In genomic region chr14:49688701-49689030, GRCh38 we compare ENCODE assay signal across 9 cellular contexts. TPM values are rescaled to one million over a fixed set of nuclear protein-coding genes. Genes with fewer than 3 reads are reported as not detected.
DNase-seq lines count a peak whose midpoint lies in the region; ATAC-seq, FAIRE-seq and TF ChIP-seq lines count a peak whose summit lies in the region.
"Had no signal": no experiment of that assay in that cellular context is flagged by ENCODE, and none has a peak within 500 bp of the region (broad histone marks: within the 10 kb centered on the region; RNA-seq: fewer than 3 reads in every experiment).

No MANE protein-coding gene starts in this region.

- CTCF ChIA-PET in K562 (lab: Yijun Ruan, JAX; ENCODE audit: low intra/inter-chr PET ratio) = no interaction called here

- POLR2A ChIA-PET in K562 (lab: Yijun Ruan, JAX) = interaction anchor here (0.6 to 3.2 kb wide), 3 partner anchors 57 to 270 kb away, joined by 3 to 20 read pairs (median 3); partner anchors contain the start of gene KLHDC2

- peaks cover 21 to 33% (median 27%) of the 10 kb centered on the region in 3 donors for H3K4me1 Mint-ChIP-seq in naive B cell

- no TSS peak for BruUV-seq in K562 (replicated peaks; lab: Mats Ljungman, UMichigan)

- H3K27ac ChIP-seq in right cardiac atrium (ENCODE audit: low read length) = no peak overlapping the region
- H3K27ac ChIP-seq in K562 (ENCODE audit: extremely low read depth, low read depth, low read length) = peak overlapping the region; percentile 88
- H3K27ac ChIP-seq in uterus = peak overlapping the region; percentile 83 to 86

- TF ChIP-seq CTCF in K562 (IDR thresholded peaks at IDR 0.05 in 2 of 3, conservative IDR thresholded peaks at IDR 0.05 in 1 of 3; ENCODE audit: insufficient read depth in 2 of 3, low read depth in 1 of 3, low read length in 3 of 3) (no peak), uterus (IDR thresholded peaks at IDR 0.05) (no peak)

- peak overlapping the region in 1 of 2 experiments; percentile 79; a peak in 2 of 4 replicates for H3K9ac ChIP-seq in K562 (ENCODE audit: insufficient read depth in 1 of 2, low read depth in 2 of 2, low read length in 2 of 2)

- H3K4me3 Mint-ChIP-seq in naive B cell = peak overlapping the region; percentile 85 to 94 (median 88)

- ATAC-seq in right cardiac atrium = no peak
- ATAC-seq in left cardiac atrium = no peak
- no peak for ATAC-seq in K562
- no peak for ATAC-seq in naive B cell (ENCODE audit: low read depth in 2 of 2)
- no peak for ATAC-seq in HG03378 (IDR thresholded peaks at IDR 0.05; ENCODE audit: unreplicated experiment)

- no peak for TF ChIP-seq EP300 in K562 (IDR thresholded peaks at IDR 0.05; ENCODE audit: low read length)

- 89% methylated on average over 8 of the region's 8 CpGs for WGBS in right cardiac atrium
- 65% methylated on average over 6 of the region's 8 CpGs for WGBS in K562 (ENCODE audit: insufficient coverage, low coverage, missing lambda C conversion rate)

- no peaks in the 10 kb centered on the region for H3K27me3 Mint-ChIP-seq in naive B cell

- DNase-seq in right cardiac atrium (no peak), left cardiac atrium (no peak), K562 (ENCODE audit: extremely low read depth in 1 of 4, low spot score in 3 of 4) (no peak), naive B cell (no peak), uterus (no peak), LoVo (ENCODE audit: low spot score) (no peak), NCI-H2081 (lab: John Stamatoyannopoulos, UW) (no peak)

- H3K9me1 ChIP-seq in K562 (ENCODE audit: control insufficient read depth, insufficient read depth, low read length) = peaks cover 3% of the 10 kb centered on the region

- TF ChIP-seq POLR2A in K562 (conservative IDR thresholded peaks at IDR 0.05) (no peak), uterus (IDR thresholded peaks at IDR 0.05) (no peak)

- TF ChIP-seq RAD21 in K562 (CRISPR knock-in tag; conservative IDR thresholded peaks at IDR 0.05 in 1 of 2, IDR thresholded peaks at IDR 0.05 in 1 of 2) = no peak

- H3K36me3 ChIP-seq in K562 (ENCODE audit: control insufficient read depth, insufficient read depth, low read length) = peaks cover 9% of the 10 kb centered on the region
- no peaks in the 10 kb centered on the region for H3K36me3 ChIP-seq in uterus

- no peaks in the 10 kb centered on the region for H3K9me3 ChIP-seq in right cardiac atrium (ENCODE audit: control insufficient read depth, low read length)
- no peaks in the 10 kb centered on the region for H3K9me3 ChIP-seq in K562 (replicated peaks; ENCODE audit: control insufficient read depth, insufficient read depth, low read depth, low read length)
- H3K9me3 ChIP-seq in uterus = no peaks in the 10 kb centered on the region

- H3K27me3 ChIP-seq in right cardiac atrium (ENCODE audit: control insufficient read depth, insufficient read depth) (no peaks in the 10 kb centered on the region), K562 (ENCODE audit: control insufficient read depth in 2 of 2, insufficient read depth in 2 of 2, low read length in 2 of 2) (no peaks in the 10 kb centered on the region), uterus (no peaks in the 10 kb centered on the region)

- peak overlapping the region; percentile 71 for H3K4me3 ChIP-seq in right cardiac atrium (ENCODE audit: low read length)
- H3K4me3 ChIP-seq in K562 = no peak overlapping the region
- H3K4me3 ChIP-seq in uterus = peak overlapping the region in 1 of 2 donors; percentile 73

- H3K36me3 Mint-ChIP-seq in naive B cell = no peaks in the 10 kb centered on the region

- in situ Hi-C loops in K562 (cut with MboI) = loop anchor here (5.0 kb wide), 1 partner anchor 79 kb away; the partner anchor contains the start of gene KLHDC2

- peaks cover 2% of the 10 kb centered on the region for H3K4me1 ChIP-seq in right cardiac atrium (ENCODE audit: control insufficient read depth, insufficient read depth, low read length)
- H3K4me1 ChIP-seq in K562 (replicated peaks in 1 of 2; ENCODE audit: control insufficient read depth in 2 of 2, insufficient read depth in 2 of 2, low read length in 2 of 2) = peaks cover 14 to 19% of the 10 kb centered on the region in 2 experiments; a peak in 4 of 5 replicates
- peaks cover 0 to 3% of the 10 kb centered on the region in 2 donors for H3K4me1 ChIP-seq in uterus

- peaks cover 40% of the 10 kb centered on the region for H3K79me2 ChIP-seq in K562 (ENCODE audit: control insufficient read depth, insufficient read depth, low read length)

- no peaks in the 10 kb centered on the region for H3K9me3 Mint-ChIP-seq in naive B cell

- H3K27ac Mint-ChIP-seq in naive B cell = peak overlapping the region in 1 of 6 donors; percentile 86

- FAIRE-seq in K562 (lab: Jason Lieb, UNC) = no peak
- FAIRE-seq: G401.6 had no signal

- intact Hi-C loops in right cardiac atrium (cut with DNase I) (no loop called here), left cardiac atrium (cut with DNase I) (no loop called here), K562 (cut with micrococcal nuclease) (loop anchor here (2.0 kb wide), 1 partner anchor 54 kb away; the partner anchor contains the start of gene DNAAF2), uterus (cut with DNase I; ENCODE audit: low total_unique reads) (no loop called here)

- no peaks in the 10 kb centered on the region for H4K20me1 ChIP-seq in K562 (replicated peaks; ENCODE audit: control insufficient read depth, insufficient read depth, low read length)

- peak overlapping the region; percentile 81 for H3K4me2 ChIP-seq in K562 (ENCODE audit: insufficient read depth, low read length)

- H2AFZ ChIP-seq in K562 (ENCODE audit: low read depth, low read length) = peak overlapping the region; percentile 94

RNA-seq across cellular contexts. Expression of gene POLE2, which starts 0.7 kb away (rescaled TPM):
- total RNA-seq in right cardiac atrium = 1 to 10 TPM in 3 of 4 donors, under 1 TPM in 1; 0.59 to 2.0 (median 1.6) TPM
- 0.81 TPM for polyA plus RNA-seq in right cardiac atrium
- 1 to 10 TPM; 1.0 to 1.2 TPM for total RNA-seq in left cardiac atrium
- 73.6 and 144 TPM in 2 replicates for total RNA-seq in K562 (2011; cell fraction: chromatin; rRNA removed; ENCODE audit: low replicate concordance)
- 36.7 and 47.6 TPM in 2 replicates for total RNA-seq in K562 (2011; cell fraction: nucleolus; rRNA removed)
- 69.2 and 76.6 TPM in 2 replicates for total RNA-seq in K562 (2011; cell fraction: nucleoplasm; rRNA removed)
- total RNA-seq in K562 (2014; rRNA removed) = 30.7 and 32.2 TPM in 2 replicates
- 61.6 and 65.8 TPM in 2 replicates for total RNA-seq in K562 (2014; rRNA removed; fragmentation: Illumina TruSeq; extraction: Trizol)
- 49.7 and 54.6 TPM in 2 replicates for total RNA-seq in K562 (2015; rRNA removed; fragmentation: Illumina TruSeq; extraction: Trizol)
- total RNA-seq in K562 (2021) = 34.6 and 37.7 TPM in 2 replicates
- polyA plus RNA-seq in K562 (2011; rRNA removed) = 60.1 and 78.4 TPM in 2 replicates
- 29.5 and 40.5 TPM in 2 replicates for polyA plus RNA-seq in K562 (2011; cell fraction: cytosol; rRNA removed)
- 57.2 and 73.1 TPM in 2 replicates for polyA plus RNA-seq in K562 (2011; cell fraction: nucleus; rRNA removed)
- polyA plus RNA-seq in K562 (2012) = 23.4 and 36.2 TPM in 2 replicates
- polyA plus RNA-seq in K562 (2014; fragmentation: Illumina TruSeq; extraction: Trizol) = 56.4 and 70.8 TPM in 2 replicates
- 10 to 100 TPM; 53.8 to 55.4 TPM for polyA plus RNA-seq in K562 (2014; fragmentation: Nextera tagmentation; extraction: Ambion mirVana)
- polyA plus RNA-seq in K562 (2014; rRNA removed) = 55.5 and 64.9 TPM in 2 replicates
- polyA minus RNA-seq in K562 (2011; rRNA and poly(A)+ RNA removed) = 52.4 and 56.8 TPM in 2 replicates
- polyA minus RNA-seq in K562 (2011; cell fraction: cytosol; rRNA and poly(A)+ RNA removed) = 10.1 and 12.4 TPM in 2 replicates
- polyA minus RNA-seq in K562 (2011; cell fraction: nucleus; rRNA and poly(A)+ RNA removed) = 29.9 and 36.2 TPM in 2 replicates
- 1 to 10 TPM in 4 of 6 donors, under 1 TPM in 2; 0.34 to 4.7 (median 1.2) TPM for polyA plus RNA-seq in naive B cell (ENCODE audit: low read depth in 6 of 6)
- 10 to 100 TPM in 2 of 4 donors, 1 to 10 TPM in 2; 1.8 to 35.5 (median 14.1) TPM for total RNA-seq in uterus

RNA-seq across cellular contexts. Expression of gene KLHDC1, which starts 4.3 kb away (rescaled TPM):
- total RNA-seq in right cardiac atrium (10 to 100 TPM; 10.4 to 14.5 (median 12.1) TPM), left cardiac atrium (10 to 100 TPM in 1 of 2 donors, 1 to 10 TPM in 1; 6.5 to 11.8 TPM), K562 (2014; rRNA removed) (0.08 and 0.41 TPM in 2 replicates), K562 (2014; rRNA removed; fragmentation: Illumina TruSeq; extraction: Trizol) (0.10 and 0.15 TPM in 2 replicates), K562 (2015; rRNA removed; fragmentation: Illumina TruSeq; extraction: Trizol) (0.11 and 0.19 TPM in 2 replicates), K562 (2021) (0.22 TPM in 2 replicates), uterus (10 to 100 TPM in 3 of 4 donors, 1 to 10 TPM in 1; 2.6 to 35.3 (median 27.1) TPM)
- polyA plus RNA-seq in right cardiac atrium (5.3 TPM), K562 (2011; rRNA removed) (0.20 TPM in 2 replicates), K562 (2014; fragmentation: Illumina TruSeq; extraction: Trizol) (0.18 and 0.19 TPM in 2 replicates), K562 (2014; fragmentation: Nextera tagmentation; extraction: Ambion mirVana) (under 1 TPM; 0.08 to 0.20 TPM), K562 (2014; rRNA removed) (0.11 and 0.34 TPM in 2 replicates), naive B cell (ENCODE audit: low read depth in 6 of 6) (1 to 10 TPM in 5 of 6 donors, not detected in 1; 2.4 to 4.7 (median 3.1) TPM)
- total RNA-seq in K562 (2011; cell fraction: chromatin; rRNA removed; ENCODE audit: low replicate concordance) = 0.14 and 0.25 TPM in 2 replicates
- total RNA-seq in K562 (2011; cell fraction: nucleolus; rRNA removed) = not detected in 2 replicates
- total RNA-seq in K562 (2011; cell fraction: nucleoplasm; rRNA removed) = 0.15 and 0.31 TPM in 2 replicates
- 0.09 TPM in 1 of 2 replicates, not detected in the other for polyA plus RNA-seq in K562 (2011; cell fraction: cytosol; rRNA removed)
- 0.20 and 0.27 TPM in 2 replicates for polyA plus RNA-seq in K562 (2011; cell fraction: nucleus; rRNA removed)
- 0.23 and 0.53 TPM in 2 replicates for polyA plus RNA-seq in K562 (2012)
- 0.12 and 0.42 TPM in 2 replicates for polyA minus RNA-seq in K562 (2011; rRNA and poly(A)+ RNA removed)
- not detected in 2 replicates for polyA minus RNA-seq in K562 (2011; cell fraction: cytosol; rRNA and poly(A)+ RNA removed)
- polyA minus RNA-seq in K562 (2011; cell fraction: nucleus; rRNA and poly(A)+ RNA removed) = 0.40 TPM in 1 of 2 replicates, not detected in the other

RNA-seq across cellular contexts. Expression of gene DNAAF2, which starts 53.6 kb away (rescaled TPM):
- 1 to 10 TPM; 5.3 to 7.1 (median 6.1) TPM for total RNA-seq in right cardiac atrium
- polyA plus RNA-seq in right cardiac atrium = 6.0 TPM
- 1 to 10 TPM; 4.9 to 7.0 TPM for total RNA-seq in left cardiac atrium
- 3.6 and 4.2 TPM in 2 replicates for total RNA-seq in K562 (2011; cell fraction: chromatin; rRNA removed; ENCODE audit: low replicate concordance)
- 4.7 and 5.5 TPM in 2 replicates for total RNA-seq in K562 (2011; cell fraction: nucleolus; rRNA removed)
- 3.3 and 3.6 TPM in 2 replicates for total RNA-seq in K562 (2011; cell fraction: nucleoplasm; rRNA removed)
- total RNA-seq in K562 (2014; rRNA removed) = 14.6 and 14.7 TPM in 2 replicates
- 11.1 and 12.5 TPM in 2 replicates for total RNA-seq in K562 (2014; rRNA removed; fragmentation: Illumina TruSeq; extraction: Trizol)
- 10.6 and 11.2 TPM in 2 replicates for total RNA-seq in K562 (2015; rRNA removed; fragmentation: Illumina TruSeq; extraction: Trizol)
- 11.0 and 11.7 TPM in 2 replicates for total RNA-seq in K562 (2021)
- 7.8 and 10.3 TPM in 2 replicates for polyA plus RNA-seq in K562 (2011; rRNA removed)
- polyA plus RNA-seq in K562 (2011; cell fraction: cytosol; rRNA removed) = 3.9 and 6.6 TPM in 2 replicates
- polyA plus RNA-seq in K562 (2011; cell fraction: nucleus; rRNA removed) = 2.7 and 3.3 TPM in 2 replicates
- 6.7 and 8.7 TPM in 2 replicates for polyA plus RNA-seq in K562 (2012)
- 11.2 and 11.4 TPM in 2 replicates for polyA plus RNA-seq in K562 (2014; fragmentation: Illumina TruSeq; extraction: Trizol)
- 1 to 10 TPM; 2.4 to 4.0 TPM for polyA plus RNA-seq in K562 (2014; fragmentation: Nextera tagmentation; extraction: Ambion mirVana)
- polyA plus RNA-seq in K562 (2014; rRNA removed) = 12.0 and 13.9 TPM in 2 replicates
- 4.6 and 5.2 TPM in 2 replicates for polyA minus RNA-seq in K562 (2011; rRNA and poly(A)+ RNA removed)
- 3.2 and 3.5 TPM in 2 replicates for polyA minus RNA-seq in K562 (2011; cell fraction: cytosol; rRNA and poly(A)+ RNA removed)
- 2.8 and 3.4 TPM in 2 replicates for polyA minus RNA-seq in K562 (2011; cell fraction: nucleus; rRNA and poly(A)+ RNA removed)
- polyA plus RNA-seq in naive B cell (ENCODE audit: low read depth in 6 of 6) = 10 to 100 TPM; 16.1 to 28.3 (median 24.8) TPM
- total RNA-seq in uterus = 10 to 100 TPM in 2 of 4 donors, 1 to 10 TPM in 2; 3.8 to 18.9 (median 8.8) TPM
